In the genomic region with DNA sequence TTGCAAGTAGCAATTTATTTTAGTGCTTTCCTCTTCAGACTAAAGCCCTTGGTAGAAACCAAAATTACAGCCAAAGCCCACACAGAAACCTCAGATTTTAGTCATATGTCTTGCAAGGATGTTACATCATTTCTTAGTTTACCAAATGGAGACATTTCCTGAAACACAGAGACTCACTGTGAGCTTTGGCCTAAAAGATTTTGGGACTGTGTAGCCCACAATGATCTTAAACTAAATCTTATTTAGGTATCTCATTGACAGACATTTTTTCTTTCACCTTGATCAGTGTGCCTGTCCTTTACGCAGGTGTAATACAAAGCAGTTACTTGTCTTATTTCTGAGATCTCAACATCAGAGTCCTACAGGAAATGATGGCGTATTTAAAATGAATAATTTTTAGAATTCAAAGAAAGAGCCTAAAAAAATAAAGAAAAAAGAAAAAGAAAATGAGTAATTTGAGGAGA, we compare ENCODE assay signal across 8 cellular contexts. TPM values are rescaled to one million over a fixed set of nuclear protein-coding genes. Genes with fewer than 3 reads are reported as not detected.
A peak's percentile ranks its signal among the peaks of the same experiment; 100 is the strongest.
DNase-seq lines count a peak whose midpoint lies in the region; ATAC-seq lines count a peak whose summit lies in the region.

No MANE protein-coding gene starts in this region.

- in situ Hi-C loops in SK-MEL-5 (cut with HindIII; ENCODE audit: low pct_unique_long_range_greater_than_20kb, low sequenced_read_pairs) = no loop called here

- ATAC-seq in HG02678 (IDR thresholded peaks at IDR 0.05; ENCODE audit: unreplicated experiment) = peak; percentile 25
- no peak for ATAC-seq in HG02970 (IDR thresholded peaks at IDR 0.05; ENCODE audit: low FRiP score, unreplicated experiment)
- ATAC-seq in Right ventricle myocardium inferior = no peak
- ATAC-seq in GM21528 (IDR thresholded peaks at IDR 0.05; ENCODE audit: low FRiP score, unreplicated experiment) = no peak

- DNase-seq in GF-D8 (lab: John Stamatoyannopoulos, UW) (peak; percentile 70), SK-MEL-5 (ENCODE audit: low read depth, low spot score) (peak; percentile 65), iris pigment epithelial cell (ENCODE audit: low read depth) (peak; percentile 72), Right ventricle myocardium inferior (ENCODE audit: missing footprints) (no peak), NCI-H524 treated with DMSO at 0.1 percent for 48 hours (lab: John Stamatoyannopoulos, UW) (no peak)

- intact Hi-C loops in Right ventricle myocardium inferior (cut with DNase I) = no loop called here

RNA-seq across cellular contexts. Expression of gene AP4E1, which starts 27.8 kb away (rescaled TPM):
- total RNA-seq in SK-MEL-5 (2014; rRNA removed; shearing (Covaris generic)) = 7.3 and 7.8 TPM in 2 replicates
- polyA plus RNA-seq in SK-MEL-5 (2015; cell fraction: cytosol; rRNA removed) = 5.0 and 8.0 TPM in 2 replicates
- polyA plus RNA-seq in SK-MEL-5 (2015; cell fraction: nucleus; rRNA removed) = 5.0 and 6.8 TPM in 2 replicates
- total RNA-seq in Right ventricle myocardium inferior = 6.4 TPM

Comparison
In these comparisons a context has a peak if more than half of its experiments do, and no peak if none do; other contexts are left out.
1. DNase-seq: peak in GF-D8 (single experiment), SK-MEL-5 (single experiment) and iris pigment epithelial cell (single experiment); none in Right ventricle myocardium inferior (single experiment) and NCI-H524 treated with DMSO at 0.1 percent for 48 hours (single experiment).